8 cellular contexts compared by ENCODE assay signal in the genomic region with DNA sequence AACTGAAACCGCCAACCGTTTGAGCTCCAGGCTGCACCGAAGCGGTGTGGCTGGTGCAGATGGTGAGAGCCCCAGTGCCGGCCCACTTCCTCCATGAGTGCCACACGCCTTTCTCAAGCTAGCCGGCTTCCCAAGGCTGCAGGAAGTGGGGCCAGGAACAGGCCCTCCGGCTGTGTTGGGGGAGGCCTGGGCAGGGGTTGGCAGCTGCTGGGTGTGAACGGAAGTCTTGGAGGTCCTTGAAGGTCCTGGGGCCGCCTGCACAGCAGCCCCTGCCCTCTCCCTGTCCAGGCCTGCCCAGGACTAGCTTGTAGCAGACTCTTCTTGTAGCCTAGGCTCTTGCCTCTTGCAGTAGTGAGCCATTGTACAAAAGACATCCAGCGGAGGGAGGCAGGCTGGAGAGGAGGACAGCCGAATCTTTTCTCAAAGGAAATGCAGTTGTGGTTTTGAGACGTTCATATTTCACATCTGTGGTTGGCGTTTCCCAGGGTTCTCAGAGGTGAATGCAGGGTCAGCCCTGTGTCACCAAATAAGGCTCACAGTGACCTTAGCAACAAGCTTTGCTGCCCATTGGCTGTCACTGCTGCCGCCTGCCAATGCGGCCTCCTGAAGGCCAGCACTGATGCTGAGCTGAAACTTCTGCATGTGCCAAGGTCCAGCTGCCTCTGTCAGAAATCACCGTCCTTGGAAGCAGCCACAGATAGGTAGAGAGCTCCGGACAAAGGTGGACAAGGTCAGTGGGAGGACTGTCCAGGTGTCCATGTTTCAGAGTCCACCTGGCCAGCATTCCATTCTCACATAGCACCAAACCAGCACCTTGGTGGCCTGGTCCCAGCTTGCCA. TPM values are rescaled to one million over a fixed set of nuclear protein-coding genes. Genes with fewer than 3 reads are reported as not detected.
DNase-seq lines count a peak whose midpoint lies in the region; ATAC-seq, FAIRE-seq and TF ChIP-seq lines count a peak whose summit lies in the region.

No MANE protein-coding gene starts in this region.

- no peak overlapping the region for H3K9ac ChIP-seq in kidney (ENCODE audit: low read length in 2 of 2)

- FAIRE-seq in kidney (lab: Jason Lieb, UNC): no peak
- no peak for FAIRE-seq in urothelium cell line (lab: Jason Lieb, UNC)

- no peaks in the 10 kb centered on the region for H3K36me3 ChIP-seq in kidney (ENCODE audit: control insufficient read depth in 1 of 2, insufficient read depth in 2 of 2, low read length in 2 of 2)

- no peak overlapping the region for H3K4me3 ChIP-seq in kidney (ENCODE audit: low read length in 2 of 2)

- H3K9me3 ChIP-seq in kidney (ENCODE audit: control insufficient read depth in 1 of 2, low read length in 2 of 2): no peaks in the 10 kb centered on the region

- CTCF ChIA-PET in activated naive CD4-positive, alpha-beta T cell treated with anti-CD3 and anti-CD28 coated beads for 36 hours (lab: Charles Lee): interaction anchor here (0.8 to 4.2 kb wide), 15 partner anchors 9 to 80 kb away, joined by 3 to 37 read pairs (median 9); no protein-coding TSS in a partner anchor

- no peak for TF ChIP-seq CTCF in kidney (IDR thresholded peaks at IDR 0.05; ENCODE audit: borderline replicate concordance, extremely low read depth, insufficient read depth)

- H3K4me1 ChIP-seq in kidney (ENCODE audit: control insufficient read depth in 1 of 2, insufficient read depth in 1 of 2, low read depth in 1 of 2, low read length in 2 of 2): peaks cover 48 to 50% of the 10 kb centered on the region in 2 donors

- H3K27ac ChIP-seq in kidney (ENCODE audit: low read depth in 2 of 2, low read length in 2 of 2): peak overlapping the region in 1 of 2 donors; percentile 8

- DNase-seq in NCI-H69 (lab: John Stamatoyannopoulos, UW) (peak; percentile 18), kidney (peak; percentile 86), urothelium cell line (ENCODE audit: low spot score) (peak; percentile 24), NCI-H510A treated with DMSO at 0.1 percent for 48 hours (lab: John Stamatoyannopoulos, UW) (no peak), NCI-H187 (lab: John Stamatoyannopoulos, UW) (no peak)
- DNase-seq in activated naive CD4-positive, alpha-beta T cell treated with anti-CD3 and anti-CD28 coated beads for 36 hours: peak; percentile 72

- H3K27ac Mint-ChIP-seq in activated naive CD4-positive, alpha-beta T cell treated with anti-CD3 and anti-CD28 coated beads for 36 hours: peak overlapping the region; percentile 16

- peaks cover 74% of the 10 kb centered on the region for H3K4me1 Mint-ChIP-seq in activated naive CD4-positive, alpha-beta T cell treated with anti-CD3 and anti-CD28 coated beads for 36 hours (ENCODE audit: low read depth)

- H3K36me3 Mint-ChIP-seq in activated naive CD4-positive, alpha-beta T cell treated with anti-CD3 and anti-CD28 coated beads for 36 hours (ENCODE audit: low read depth): peaks cover 15% of the 10 kb centered on the region

- no peaks in the 10 kb centered on the region for H3K27me3 Mint-ChIP-seq in activated naive CD4-positive, alpha-beta T cell treated with anti-CD3 and anti-CD28 coated beads for 36 hours (ENCODE audit: low read depth)

- H3K9me3 Mint-ChIP-seq in activated naive CD4-positive, alpha-beta T cell treated with anti-CD3 and anti-CD28 coated beads for 36 hours: no peaks in the 10 kb centered on the region

- intact Hi-C loops in activated naive CD4-positive, alpha-beta T cell treated with anti-CD3 and anti-CD28 coated beads for 36 hours (cut with micrococcal nuclease): loop anchor here (1.0 kb wide), 5 partner anchors 8 to 45 kb away; no protein-coding TSS in a partner anchor
- intact Hi-C loops in kidney (cut with DNase I): no loop called here

- peak overlapping the region; percentile 49 for H3K4me3 Mint-ChIP-seq in activated naive CD4-positive, alpha-beta T cell treated with anti-CD3 and anti-CD28 coated beads for 36 hours

- ATAC-seq in GM18505 (IDR thresholded peaks at IDR 0.05; ENCODE audit: unreplicated experiment): peak; percentile 49
- peak; percentile 58 for ATAC-seq in HG02588 (IDR thresholded peaks at IDR 0.05; ENCODE audit: unreplicated experiment)

- TF ChIP-seq POLR2A in GM18505 (IDR thresholded peaks at IDR 0.05; ENCODE audit: borderline replicate concordance, extremely low read depth, insufficient read depth, insufficient read length): no peak

RNA-seq across cellular contexts. Expression of gene IRF1, which starts 23.9 kb away (rescaled TPM):
- 10 to 100 TPM; 84.3 to 88.4 TPM for total RNA-seq in activated naive CD4-positive, alpha-beta T cell treated with anti-CD3 and anti-CD28 coated beads for 36 hours
- total RNA-seq in kidney: 55.6 TPM
- polyA plus RNA-seq in kidney (ENCODE audit: insufficient read depth, low read depth, low replicate concordance): 20.5 TPM

Comparison
In these comparisons a context has a peak if more than half of its experiments do, and no peak if none do; other contexts are left out.
1. DNase-seq: peak in NCI-H69 (single experiment), activated naive CD4-positive, alpha-beta T cell treated with anti-CD3 and anti-CD28 coated beads for 36 hours (single experiment), kidney (single experiment) and urothelium cell line (single experiment); none in NCI-H510A treated with DMSO at 0.1 percent for 48 hours (single experiment) and NCI-H187 (0 of 2).